20 cellular contexts compared by ENCODE assay signal in the genomic region with DNA sequence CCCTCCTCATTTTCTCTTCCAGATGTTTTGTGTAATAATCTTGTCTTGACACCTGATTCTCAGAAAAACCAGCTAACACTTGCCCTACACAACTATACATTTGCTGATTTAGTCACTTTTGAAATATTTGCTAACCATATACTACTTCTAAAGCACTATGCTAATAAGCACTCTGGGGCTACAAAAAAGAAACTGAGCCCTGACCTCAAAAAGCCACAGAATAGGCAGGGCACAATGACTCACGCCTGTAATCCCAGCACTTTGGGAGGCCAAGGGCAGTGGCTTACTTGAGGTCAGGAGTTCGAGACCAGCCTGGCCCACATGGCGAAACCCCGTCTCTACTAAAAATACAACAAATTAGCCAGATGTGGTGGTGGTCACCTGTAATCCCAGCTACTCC.
"Had no signal": no experiment of that assay in that cellular context is flagged by ENCODE, and none has a peak within 500 bp of the region (broad histone marks: within the 10 kb centered on the region; RNA-seq: fewer than 3 reads in every experiment).

No MANE protein-coding gene starts in this region.

- H3K9me3 ChIP-seq: SK-N-SH had no signal

- H3K27ac ChIP-seq: RWPE1 had no signal

- FAIRE-seq: RCC 7860 had no signal

- DNase-seq: KBM-7, MM.1S, MV-4-11, NCI-H1048, NCI-H1105, NCI-H1417, NCI-H146, NCI-H1694 treated with DMSO at 0.1 percent for 48 hours, NCI-H1930, NCI-H2081, NCI-H2107, NCI-H2227 treated with DMSO at 0.1 percent for 48 hours, NCI-H524, NCI-H526 treated with DMSO at 0.1 percent for 48 hours, NCI-H748 treated with DMSO at 0.1 percent for 48 hours, SHP77, SK-N-SH, SW 1271 had no signal
